28 cellular contexts compared by ENCODE assay signal in the genomic region with DNA sequence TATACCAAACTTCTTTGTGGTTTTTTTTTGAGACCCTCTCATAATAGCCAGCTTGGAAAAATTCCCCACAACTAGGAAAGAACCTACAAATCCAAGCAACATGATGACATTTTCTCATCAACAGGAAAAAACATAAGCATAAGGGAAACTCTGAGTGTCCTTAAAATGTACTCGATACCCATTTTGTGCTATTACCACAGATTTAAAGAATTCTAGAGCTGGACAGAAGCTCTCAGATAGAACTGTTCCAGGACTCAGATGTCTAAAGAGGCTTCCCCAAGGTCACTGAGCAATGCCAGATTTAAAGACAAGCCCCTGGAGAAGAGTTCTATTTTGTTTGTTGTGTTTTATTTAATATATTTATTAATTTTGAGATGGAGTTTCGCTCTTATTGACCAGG.
DNase-seq lines count a peak whose midpoint lies in the region; ATAC-seq and TF ChIP-seq lines count a peak whose summit lies in the region.
"Had no signal": no experiment of that assay in that cellular context is flagged by ENCODE, and none has a peak within 500 bp of the region (broad histone marks: within the 10 kb centered on the region; RNA-seq: fewer than 3 reads in every experiment).

No MANE protein-coding gene starts in this region.

- H4K8ac ChIP-seq in mesendoderm (ENCODE audit: low read depth, low read length): no peak overlapping the region

- CTCF ChIA-PET in activated CD4-positive, alpha-beta memory T cell treated with anti-CD3 and anti-CD28 coated beads, Interleukin-2, amount 10 ng/mL, durations not matched to agents 7 days and 5 days (lab: Charles Lee): interaction anchor here (1.4 to 8.2 kb wide), 5 partner anchors 11 to 91 kb away, joined by 4 to 64 read pairs (median 6); no protein-coding TSS in a partner anchor

- no peak overlapping the region for H2AFZ ChIP-seq in GM23248

- H3K9me2 ChIP-seq in GM23248 (ENCODE audit: insufficient read depth): no peaks in the 10 kb centered on the region

- H3K56ac ChIP-seq in mesendoderm (ENCODE audit: low read length): no peak overlapping the region

- H3K4me1 ChIP-seq in gastrocnemius medialis (peaks cover 73 to 98% of the 10 kb centered on the region in 2 donors), GM23248 (ENCODE audit: insufficient read depth) (peaks cover 41% of the 10 kb centered on the region), mesendoderm (ENCODE audit: control insufficient read depth, low read depth, low read length) (no peaks in the 10 kb centered on the region)
- H3K4me1 ChIP-seq: breast epithelium had no signal

- H3K79me2 ChIP-seq in GM23248 (ENCODE audit: insufficient read depth) (peaks cover 100% of the 10 kb centered on the region), mesendoderm (ENCODE audit: control insufficient read depth, insufficient read depth, low read length) (no peaks in the 10 kb centered on the region)

- H3K4me3 ChIP-seq in GM12865 (ENCODE audit: low read depth, low read length): peak overlapping the region; percentile 27
- no peak overlapping the region for H3K4me3 ChIP-seq in gastrocnemius medialis
- no peak overlapping the region for H3K4me3 ChIP-seq in GM23248
- no peak overlapping the region for H3K4me3 ChIP-seq in mesendoderm (ENCODE audit: low read length)
- H3K4me3 ChIP-seq: breast epithelium, upper lobe of left lung had no signal

- TF ChIP-seq POLR2A in gastrocnemius medialis (IDR thresholded peaks at IDR 0.05): no peak

- H3F3A ChIP-seq in GM23248 (ENCODE audit: insufficient read depth): peaks cover 64% of the 10 kb centered on the region

- DNase-seq in activated T-cell treated with anti-CD3 and anti-CD28 coated beads, Interleukin-2, amount 50 U/mL, for 24 hours: no peak
- no peak for DNase-seq in activated T-cell treated with anti-CD3 and anti-CD28 coated beads for 4 hours
- DNase-seq in GM12865 (ENCODE audit: low read depth): no peak
- DNase-seq in activated CD4-positive, alpha-beta memory T cell treated with anti-CD3 and anti-CD28 coated beads, Interleukin-2, amount 10 ng/mL, durations not matched to agents 7 days and 5 days: no peak
- DNase-seq in gastrocnemius medialis: no peak
- DNase-seq in GM23248: no peak
- no peak for DNase-seq in mesendoderm
- DNase-seq: amygdala; effector memory CD8-positive, alpha-beta T cell; EL; hippocampal formation; immature natural killer cell; NCI-H1092 treated with DMSO at 0.1 percent for 48 hours; NCI-H1930; NCI-H526 treated with DMSO at 0.1 percent for 48 hours; stimulated activated CD8-positive, alpha-beta memory T cell treated with anti-CD3 and anti-CD28 coated beads, Interleukin-4, amount 100 ng/mL, for 48 hours; T-helper 9 cell; upper lobe of left lung; WERI-Rb-1 had no signal

- H3K27me3 Mint-ChIP-seq in activated T-cell treated with anti-CD3 and anti-CD28 coated beads, Interleukin-2, amount 50 U/mL, for 24 hours: no peaks in the 10 kb centered on the region
- H3K27me3 Mint-ChIP-seq in activated CD4-positive, alpha-beta memory T cell treated with anti-CD3 and anti-CD28 coated beads, Interleukin-2, amount 10 ng/mL, durations not matched to agents 7 days and 5 days: no peaks in the 10 kb centered on the region
- H3K27me3 Mint-ChIP-seq: activated T-helper 17 cell treated with anti-CD3 and anti-CD28 coated beads, Interleukin-2, amount 50 U/mL, for 72 hours; effector memory CD8-positive, alpha-beta T cell; memory B cell had no signal

- H3K79me1 ChIP-seq in mesendoderm (ENCODE audit: low read length): no peaks in the 10 kb centered on the region

- H3K9me3 Mint-ChIP-seq in activated T-cell treated with anti-CD3 and anti-CD28 coated beads, Interleukin-2, amount 50 U/mL, for 24 hours: no peaks in the 10 kb centered on the region
- H3K9me3 Mint-ChIP-seq in activated CD4-positive, alpha-beta memory T cell treated with anti-CD3 and anti-CD28 coated beads, Interleukin-2, amount 10 ng/mL, durations not matched to agents 7 days and 5 days: no peaks in the 10 kb centered on the region
- H3K9me3 Mint-ChIP-seq: activated T-helper 17 cell treated with anti-CD3 and anti-CD28 coated beads, Interleukin-2, amount 50 U/mL, for 72 hours; effector memory CD8-positive, alpha-beta T cell; immature natural killer cell had no signal

- 97 to 99% methylated on average over 2 of the region's 2 CpGs for WGBS in GM23248 (ENCODE audit: low coverage in 1 of 2, low lambda C conversion rate in 2 of 2, missing lambda C conversion rate in 2 of 2), 2 experiments
- no CpG with 5 or more reads among the region's 2 CpGs for WGBS in mesendoderm (ENCODE audit: extremely low coverage, insufficient coverage, low lambda C conversion rate)

- POLR2A ChIA-PET in activated CD4-positive, alpha-beta memory T cell treated with anti-CD3 and anti-CD28 coated beads, Interleukin-2, amount 10 ng/mL, durations not matched to agents 7 days and 5 days (lab: Charles Lee): interaction anchor here (1.2 to 17.4 kb wide), 9 partner anchors 8 to 59 kb away, joined by 5 to 322 read pairs (median 10); no protein-coding TSS in a partner anchor

- no peak overlapping the region for H3K23ac ChIP-seq in mesendoderm (ENCODE audit: low read length)

- H3K27ac Mint-ChIP-seq in activated T-cell treated with anti-CD3 and anti-CD28 coated beads, Interleukin-2, amount 50 U/mL, for 24 hours: no peak overlapping the region
- peak overlapping the region; percentile 83 for H3K27ac Mint-ChIP-seq in activated CD4-positive, alpha-beta memory T cell treated with anti-CD3 and anti-CD28 coated beads, Interleukin-2, amount 10 ng/mL, durations not matched to agents 7 days and 5 days

- no peak overlapping the region for H2BK120ac ChIP-seq in mesendoderm (ENCODE audit: low read depth, low read length)

- peak overlapping the region; percentile 56 for H3K4me3 Mint-ChIP-seq in activated T-cell treated with anti-CD3 and anti-CD28 coated beads, Interleukin-2, amount 50 U/mL, for 24 hours
- H3K4me3 Mint-ChIP-seq in activated CD4-positive, alpha-beta memory T cell treated with anti-CD3 and anti-CD28 coated beads, Interleukin-2, amount 10 ng/mL, durations not matched to agents 7 days and 5 days: peak overlapping the region; percentile 53

- H3K9me3 ChIP-seq in gastrocnemius medialis (no peaks in the 10 kb centered on the region), GM23248 (ENCODE audit: low read depth) (no peaks in the 10 kb centered on the region)
- H3K9me3 ChIP-seq: breast epithelium, neutrophil, upper lobe of left lung had no signal

- H3K36me3 ChIP-seq in gastrocnemius medialis (peaks cover 0 to 13% of the 10 kb centered on the region in 2 donors), GM23248 (ENCODE audit: low read depth) (peaks cover 45% of the 10 kb centered on the region), mesendoderm (ENCODE audit: control insufficient read depth, insufficient read depth, low read length) (no peaks in the 10 kb centered on the region)
- H3K36me3 ChIP-seq: breast epithelium, WERI-Rb-1 had no signal

- peaks cover 50% of the 10 kb centered on the region for H3K36me3 Mint-ChIP-seq in activated T-cell treated with anti-CD3 and anti-CD28 coated beads, Interleukin-2, amount 50 U/mL, for 24 hours (ENCODE audit: low read depth)
- H3K36me3 Mint-ChIP-seq in activated CD4-positive, alpha-beta memory T cell treated with anti-CD3 and anti-CD28 coated beads, Interleukin-2, amount 10 ng/mL, durations not matched to agents 7 days and 5 days (ENCODE audit: low read depth): peaks cover 54% of the 10 kb centered on the region
- H3K36me3 Mint-ChIP-seq: immature natural killer cell had no signal

- H3K27me3 ChIP-seq in gastrocnemius medialis: no peaks in the 10 kb centered on the region
- H3K27me3 ChIP-seq in GM23248 (replicated peaks; ENCODE audit: insufficient read depth): no peaks in the 10 kb centered on the region
- no peaks in the 10 kb centered on the region for H3K27me3 ChIP-seq in mesendoderm (ENCODE audit: insufficient read depth, low read length, poor library complexity)
- H3K27me3 ChIP-seq: breast epithelium, neutrophil, upper lobe of left lung had no signal

- peaks cover 3% of the 10 kb centered on the region; the same call in 1 of the 2 replicates for H4K20me1 ChIP-seq in GM23248 (ENCODE audit: insufficient read depth)

- H3K27ac ChIP-seq in gastrocnemius medialis (peak overlapping the region; percentile 51 to 61 (median 54)), GM23248 (no peak overlapping the region), mesendoderm (ENCODE audit: low read depth, low read length) (no peak overlapping the region)
- H3K27ac ChIP-seq: C4-2B, HL-60, neutrophil, WERI-Rb-1 had no signal

- in situ Hi-C loops in gastrocnemius medialis (cut with MboI; ENCODE audit: low sequenced_read_pairs in 4 of 4) (no loop called here), GM23248 (cut with MboI) (no loop called here)

- TF ChIP-seq CTCF in GM12865 (IDR thresholded peaks at IDR 0.05; ENCODE audit: insufficient read depth, low read depth, low read length, missing control alignments) (no peak), gastrocnemius medialis (IDR thresholded peaks at IDR 0.05 in 4 of 5, conservative IDR thresholded peaks at IDR 0.05 in 1 of 5) (no peak)

- no peak overlapping the region for H3K4ac ChIP-seq in mesendoderm (ENCODE audit: low read depth, low read length)

- no peak overlapping the region for H2BK5ac ChIP-seq in mesendoderm (ENCODE audit: low read length)

- no peak overlapping the region for H3K18ac ChIP-seq in mesendoderm (ENCODE audit: low read length)

- no peak overlapping the region for H4K5ac ChIP-seq in mesendoderm (ENCODE audit: low read length)

- no peak overlapping the region for H3K9ac ChIP-seq in GM23248
- H3K9ac ChIP-seq in mesendoderm (ENCODE audit: low read length): no peak overlapping the region

- no peak for ATAC-seq in gastrocnemius medialis
- ATAC-seq in GM21528 (IDR thresholded peaks at IDR 0.05; ENCODE audit: low FRiP score, unreplicated experiment): no peak
- ATAC-seq: esophagus mucosa, SK-N-SH treated with all-trans-retinoic acid at 6 μM for 48 hours had no signal

- intact Hi-C loops in gastrocnemius medialis (cut with DNase I; ENCODE audit: low total_unique reads): loop anchor here (10.0 kb wide), 1 partner anchor 1724 kb away; a partner anchor contains a TSS

- H3K4me1 Mint-ChIP-seq in activated T-cell treated with anti-CD3 and anti-CD28 coated beads, Interleukin-2, amount 50 U/mL, for 24 hours (ENCODE audit: low read depth): peaks cover 59% of the 10 kb centered on the region
- H3K4me1 Mint-ChIP-seq in activated CD4-positive, alpha-beta memory T cell treated with anti-CD3 and anti-CD28 coated beads, Interleukin-2, amount 10 ng/mL, durations not matched to agents 7 days and 5 days: peaks cover 57% of the 10 kb centered on the region

- H2BK15ac ChIP-seq in mesendoderm (replicated peaks; ENCODE audit: low read depth): no peak overlapping the region

- no peak overlapping the region for H2AK5ac ChIP-seq in mesendoderm (ENCODE audit: low read length)

- H3K4me2 ChIP-seq in GM23248 (ENCODE audit: unreplicated experiment) (no peak overlapping the region), mesendoderm (ENCODE audit: low read length) (no peak overlapping the region)

Comparison
In these comparisons a context has a peak if more than half of its experiments do, and no peak if none do; other contexts are left out.
1. H3K27ac ChIP-seq: peak in gastrocnemius medialis (4 of 4); none in GM23248 (single experiment) and mesendoderm (single experiment).